In genomic region chr6:135054575-135055498, GRCh38 we compare ENCODE assay signal across 8 cellular contexts. TPM values are rescaled to one million over a fixed set of nuclear protein-coding genes. Genes with fewer than 3 reads are reported as not detected.
DNase-seq lines count a peak whose midpoint lies in the region; ATAC-seq and TF ChIP-seq lines count a peak whose summit lies in the region.

TSS of gene HBS1L (minus strand) at chr6:135054822. CDS start at chr6:135054691, 131 bp downstream.

- intact Hi-C loops in mammary epithelial cell (cut with micrococcal nuclease), result loop anchor here (1.0 kb wide), 1 partner anchor 9 kb away; no protein-coding TSS in a partner anchor

- in situ Hi-C loops in ACHN (cut with HindIII; ENCODE audit: low pct_ligation_motif_present, low pct_unique_long_range_greater_than_20kb, low sequenced_read_pairs), result no loop called here
- in situ Hi-C loops in mammary epithelial cell (cut with MboI; ENCODE audit: low sequenced_read_pairs in 2 of 2), result no loop called here

- H3K27me3 ChIP-seq in WERI-Rb-1 (ENCODE audit: insufficient read depth, low read depth, severe bottlenecking), result no peaks in the 10 kb centered on the region
- H3K27me3 ChIP-seq in mammary epithelial cell (ENCODE audit: insufficient read depth, low read length), result no peaks in the 10 kb centered on the region
- H3K27me3 ChIP-seq in skeletal muscle tissue (ENCODE audit: control insufficient read depth in 3 of 3, insufficient read depth in 3 of 3, low read length in 3 of 3), result no peaks in the 10 kb centered on the region

- TF ChIP-seq CTCF in WERI-Rb-1 (IDR thresholded peaks at IDR 0.05; ENCODE audit: low read depth, low read length), result no peak
- TF ChIP-seq CTCF in mammary epithelial cell (conservative IDR thresholded peaks at IDR 0.05 in 1 of 2, IDR thresholded peaks at IDR 0.05 in 1 of 2; ENCODE audit: extremely low read depth in 1 of 2, insufficient read depth in 1 of 2, low read depth in 1 of 2, low read length in 2 of 2), result no peak

- H4K20me1 ChIP-seq in mammary epithelial cell (ENCODE audit: insufficient read depth, low read length), result no peaks in the 10 kb centered on the region

- 14% methylated on average over 36 of the region's 53 CpGs for WGBS in mammary epithelial cell (ENCODE audit: low coverage, missing lambda C conversion rate)

- peak within 1 kb of the TSS; percentile 79 for H3K4me2 ChIP-seq in mammary epithelial cell (ENCODE audit: insufficient read depth, low read depth, low read length)

- dilution Hi-C loops in mammary epithelial cell (cut with HindIII; ENCODE audit: low sequenced_read_pairs), result no loop called here

- H3K9me3 ChIP-seq in WERI-Rb-1 (ENCODE audit: severe bottlenecking), result no peaks in the 10 kb centered on the region
- H3K9me3 ChIP-seq in mammary epithelial cell (replicated peaks; ENCODE audit: insufficient read depth, low read length), result no peaks in the 10 kb centered on the region
- no peaks in the 10 kb centered on the region for H3K9me3 ChIP-seq in iPS-18c (ENCODE audit: control insufficient read depth, insufficient read depth, low read length)
- H3K9me3 ChIP-seq in skeletal muscle tissue (ENCODE audit: control insufficient read depth in 3 of 3, low read length in 3 of 3), result no peaks in the 10 kb centered on the region

- ATAC-seq in GM18873 (IDR thresholded peaks at IDR 0.05; ENCODE audit: low FRiP score, unreplicated experiment), result peak; percentile 95
- peak; percentile 96 for ATAC-seq in HG03139 (IDR thresholded peaks at IDR 0.05; ENCODE audit: unreplicated experiment)

- CTCF ChIA-PET in mammary epithelial cell (lab: Charles Lee; ENCODE audit: low non-redundant PET), result no interaction called here

- BruUV-seq in mammary epithelial cell (replicated peaks; lab: Mats Ljungman, UMichigan), result TSS peak; percentile 82

- H3K4me3 ChIP-seq in WERI-Rb-1 (ENCODE audit: low read depth, low read length) (peak within 1 kb of the TSS; percentile 98), mammary epithelial cell (replicated peaks in 1 of 3; ENCODE audit: insufficient read depth in 1 of 3, low read depth in 2 of 3, low read length in 3 of 3) (peak within 1 kb of the TSS; percentile 74 to 88 (median 84)), iPS-18c (ENCODE audit: insufficient read depth, low read depth, low read length) (peak within 1 kb of the TSS; percentile 96), skeletal muscle tissue (ENCODE audit: low read length in 3 of 3) (peak within 1 kb of the TSS; percentile 81 to 99 (median 96))

- H3K9ac ChIP-seq in mammary epithelial cell (ENCODE audit: insufficient read depth, low read length) (peak within 1 kb of the TSS; percentile 97), skeletal muscle tissue (ENCODE audit: low read depth in 1 of 3, low read length in 3 of 3) (peak within 1 kb of the TSS; percentile 86 to 99 (median 97))

- H2AFZ ChIP-seq in mammary epithelial cell (ENCODE audit: low read depth, low read length), result peak within 1 kb of the TSS; percentile 94

- peaks cover 47% of the 10 kb centered on the region for H3K79me2 ChIP-seq in mammary epithelial cell (ENCODE audit: insufficient read depth, low read length)

- H3K27ac ChIP-seq in WERI-Rb-1, result peak within 1 kb of the TSS; percentile 92
- peak within 1 kb of the TSS; percentile 95 for H3K27ac ChIP-seq in mammary epithelial cell (ENCODE audit: insufficient read depth, low read depth, low read length)
- H3K27ac ChIP-seq in skeletal muscle tissue (ENCODE audit: low read depth, low read length), result peak within 1 kb of the TSS; percentile 88

- peaks cover 19% of the 10 kb centered on the region for H3K36me3 ChIP-seq in WERI-Rb-1
- no peaks in the 10 kb centered on the region for H3K36me3 ChIP-seq in mammary epithelial cell (ENCODE audit: insufficient read depth, low read length)
- peaks cover 0 to 3% (median 2%) of the 10 kb centered on the region in 3 donors for H3K36me3 ChIP-seq in skeletal muscle tissue (ENCODE audit: control insufficient read depth in 3 of 3, insufficient read depth in 3 of 3, low read length in 3 of 3)

- H3K4me1 ChIP-seq in mammary epithelial cell (ENCODE audit: insufficient read depth, low read length) (peaks cover 5% of the 10 kb centered on the region), skeletal muscle tissue (ENCODE audit: control insufficient read depth in 3 of 3, insufficient read depth in 3 of 3, low read length in 3 of 3) (peaks cover 0 to 20% (median 4%) of the 10 kb centered on the region in 3 donors)

- DNase-seq in ACHN (peak; percentile 94), NCI-H2227 (lab: John Stamatoyannopoulos, UW; ENCODE audit: unreplicated experiment) (peak; percentile 98), WERI-Rb-1 (peak; percentile 97), mammary epithelial cell (peak; percentile 96)

RNA-seq across cellular contexts. Expression of gene HBS1L, which starts in this region (rescaled TPM):
- total RNA-seq in mammary epithelial cell, result 10 to 100 TPM; 81.3 to 98.7 TPM
- 46.6 TPM for polyA plus RNA-seq in mammary epithelial cell
- 85.6 TPM for polyA minus RNA-seq in mammary epithelial cell
- 39.1 TPM for total RNA-seq in skeletal muscle tissue

Comparison
In these comparisons a context has a peak if more than half of its experiments do, and no peak if none do; other contexts are left out.
1. Peak in every context shown above with its lines: DNase-seq, ATAC-seq, H3K4me3 ChIP-seq and H3K27ac ChIP-seq.